ENCODE assay signal across 1 cellular context in the genomic region with DNA sequence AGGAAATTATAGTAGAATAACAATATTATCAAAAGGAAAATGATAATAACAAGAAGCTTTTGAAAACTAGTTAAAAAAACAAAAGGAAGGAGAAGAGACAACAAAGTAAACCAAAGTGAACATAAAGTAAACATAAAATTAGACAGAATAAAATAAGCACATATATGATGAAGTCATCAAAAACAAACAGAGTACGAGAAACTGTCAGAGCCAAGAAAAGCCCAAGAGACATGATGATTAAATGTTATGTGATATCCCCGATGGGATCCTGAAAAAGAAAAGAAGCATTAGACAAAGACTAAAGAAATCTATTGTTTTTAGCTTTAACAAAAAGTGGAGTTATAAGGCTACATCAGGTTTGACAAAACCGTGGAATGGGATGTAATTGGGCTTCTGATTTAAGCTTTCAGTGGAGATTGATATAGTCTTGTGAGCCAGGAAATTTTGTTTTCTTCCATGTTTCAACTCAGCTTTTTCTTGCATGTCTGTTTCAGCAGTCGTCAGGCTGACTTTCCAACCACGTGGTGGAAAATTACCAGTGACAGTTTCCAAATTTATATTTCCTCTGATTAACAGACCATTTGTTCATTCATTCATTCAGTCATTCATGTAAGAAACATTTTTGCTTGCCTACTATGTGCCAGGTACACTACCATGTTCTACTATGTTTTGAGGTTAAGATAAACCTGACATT.
TF ChIP-seq lines count a peak whose summit lies in the region.

No MANE protein-coding gene starts in this region.

TF ChIP-seq in K562, 482 proteins besides CTCF, POLR2A, EP300 and RAD21:
- TF ChIP-seq, protein P1, sequence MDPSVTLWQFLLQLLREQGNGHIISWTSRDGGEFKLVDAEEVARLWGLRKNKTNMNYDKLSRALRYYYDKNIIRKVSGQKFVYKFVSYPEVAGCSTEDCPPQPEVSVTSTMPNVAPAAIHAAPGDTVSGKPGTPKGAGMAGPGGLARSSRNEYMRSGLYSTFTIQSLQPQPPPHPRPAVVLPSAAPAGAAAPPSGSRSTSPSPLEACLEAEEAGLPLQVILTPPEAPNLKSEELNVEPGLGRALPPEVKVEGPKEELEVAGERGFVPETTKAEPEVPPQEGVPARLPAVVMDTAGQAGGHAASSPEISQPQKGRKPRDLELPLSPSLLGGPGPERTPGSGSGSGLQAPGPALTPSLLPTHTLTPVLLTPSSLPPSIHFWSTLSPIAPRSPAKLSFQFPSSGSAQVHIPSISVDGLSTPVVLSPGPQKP (CRISPR knock-in tag; IDR thresholded peaks at IDR 0.05), result no peak
- TF ChIP-seq, protein P2, sequence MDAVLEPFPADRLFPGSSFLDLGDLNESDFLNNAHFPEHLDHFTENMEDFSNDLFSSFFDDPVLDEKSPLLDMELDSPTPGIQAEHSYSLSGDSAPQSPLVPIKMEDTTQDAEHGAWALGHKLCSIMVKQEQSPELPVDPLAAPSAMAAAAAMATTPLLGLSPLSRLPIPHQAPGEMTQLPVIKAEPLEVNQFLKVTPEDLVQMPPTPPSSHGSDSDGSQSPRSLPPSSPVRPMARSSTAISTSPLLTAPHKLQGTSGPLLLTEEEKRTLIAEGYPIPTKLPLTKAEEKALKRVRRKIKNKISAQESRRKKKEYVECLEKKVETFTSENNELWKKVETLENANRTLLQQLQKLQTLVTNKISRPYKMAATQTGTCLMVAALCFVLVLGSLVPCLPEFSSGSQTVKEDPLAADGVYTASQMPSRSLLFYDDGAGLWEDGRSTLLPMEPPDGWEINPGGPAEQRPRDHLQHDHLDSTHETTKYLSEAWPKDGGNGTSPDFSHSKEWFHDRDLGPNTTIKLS (IDR thresholded peaks at IDR 0.05; ENCODE audit: borderline replicate concordance, low read depth), result no peak
- peak; percentile 47 for TF ChIP-seq ZNF316 (IDR thresholded peaks at IDR 0.05)
- no peak for TF ChIP-seq BHLHE40 (IDR thresholded peaks at IDR 0.05; ENCODE audit: low read length)
- no peak for TF ChIP-seq EWSR1 (IDR thresholded peaks at IDR 0.05; ENCODE audit: borderline replicate concordance, low read depth, partially characterized antibody)
- TF ChIP-seq HCFC1 (IDR thresholded peaks at IDR 0.05; ENCODE audit: low read depth, low read length), result no peak
- no peak for TF ChIP-seq PTBP1 (IDR thresholded peaks at IDR 0.05; ENCODE audit: low read depth, low read length)
- TF ChIP-seq, protein P3, sequence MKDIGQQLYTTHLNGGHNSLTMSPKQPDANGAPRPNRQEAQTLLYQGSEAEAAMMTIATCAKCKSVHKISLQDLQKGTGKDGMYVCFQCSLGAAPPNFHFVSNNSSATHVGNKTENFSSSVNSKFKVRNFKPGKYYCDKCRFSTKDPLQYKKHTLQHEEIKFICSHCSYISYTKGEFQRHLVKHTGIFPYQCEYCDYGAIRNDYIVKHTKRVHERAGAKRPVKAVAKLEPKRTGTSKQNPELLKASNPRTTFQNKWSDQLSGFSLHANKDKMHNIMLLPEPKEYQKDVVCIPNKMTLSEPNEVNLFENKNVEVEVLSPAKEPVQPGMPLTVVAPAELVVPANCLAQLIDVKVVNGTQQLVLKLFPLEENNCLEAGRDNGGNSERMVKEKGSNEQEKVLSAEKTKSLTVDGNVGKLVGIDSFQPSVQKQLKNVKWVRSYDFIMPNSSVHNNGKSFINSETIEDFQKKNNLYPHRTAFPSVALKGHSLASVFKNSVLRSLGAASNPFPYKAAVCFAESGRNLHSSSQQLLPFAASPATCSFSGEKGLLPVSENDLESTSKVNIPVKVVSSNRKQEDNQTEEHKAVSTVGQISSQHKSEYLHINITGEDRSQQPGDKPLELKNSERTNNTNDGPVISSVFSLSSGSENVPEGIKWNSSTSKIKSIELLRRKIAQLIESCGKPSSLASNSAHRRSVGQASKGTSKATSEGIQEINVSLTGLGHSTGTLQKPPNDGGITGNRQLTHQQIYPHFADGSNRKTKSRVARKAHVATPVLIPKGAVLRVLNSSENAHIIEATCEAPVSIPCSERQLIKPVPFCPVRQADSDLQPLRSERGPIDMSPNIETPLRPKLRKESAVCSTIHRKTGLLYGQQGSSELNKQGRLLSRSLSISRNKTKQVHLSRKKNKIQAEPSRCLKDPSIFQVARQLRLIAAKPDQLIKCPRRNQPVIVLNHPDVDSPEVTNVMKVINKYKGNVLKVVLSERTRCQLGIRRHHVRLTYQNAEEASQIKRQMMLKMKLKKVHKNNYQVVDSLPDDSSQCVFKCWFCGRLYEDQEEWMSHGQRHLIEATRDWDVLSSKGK (CRISPR knock-in tag; IDR thresholded peaks at IDR 0.05), result no peak
